In the genomic region with DNA sequence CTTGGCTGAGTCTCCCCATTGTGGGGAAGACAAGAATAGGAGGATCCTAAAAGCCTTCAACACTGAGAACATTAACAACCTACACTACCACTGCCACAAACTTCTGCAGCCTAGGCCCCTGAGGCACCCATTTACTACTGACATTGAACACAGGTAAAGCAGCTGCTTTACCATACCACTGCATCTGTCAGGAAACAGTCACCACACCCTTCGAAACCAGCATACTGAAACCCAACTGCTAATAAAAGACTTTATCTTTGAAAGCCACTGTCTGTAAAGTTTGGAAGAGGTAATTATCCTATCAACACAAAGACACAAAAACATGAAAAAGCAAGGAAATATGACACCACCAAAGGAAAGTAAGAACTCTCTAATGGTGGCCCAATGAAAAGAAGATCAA, we compare ENCODE assay signal across 12 cellular contexts. TPM values are rescaled to one million over a fixed set of nuclear protein-coding genes. Genes with fewer than 3 reads are reported as not detected.
DNase-seq lines count a peak whose midpoint lies in the region; ATAC-seq lines count a peak whose summit lies in the region.
"Had no signal": no experiment of that assay in that cellular context is flagged by ENCODE, and none has a peak within 500 bp of the region (broad histone marks: within the 10 kb centered on the region; RNA-seq: fewer than 3 reads in every experiment).

No MANE protein-coding gene starts in this region.

- intact Hi-C loops in activated CD4-positive, alpha-beta T cell treated with anti-CD3 and anti-CD28 coated beads for 36 hours (cut with DNase I, micrococcal nuclease): no loop called here

- ATAC-seq in activated CD4-positive, alpha-beta T cell treated with anti-CD3 and anti-CD28 coated beads for 36 hours: peak; percentile 51
- peak; percentile 63 for ATAC-seq in GM21526 (IDR thresholded peaks at IDR 0.05; ENCODE audit: low FRiP score, unreplicated experiment)
- ATAC-seq in HG03432 (IDR thresholded peaks at IDR 0.05; ENCODE audit: unreplicated experiment): peak; percentile 88
- ATAC-seq in memory B cell (ENCODE audit: low read depth): peak; percentile 93
- ATAC-seq: left lobe of liver had no signal

- POLR2A ChIA-PET in activated CD4-positive, alpha-beta T cell treated with anti-CD3 and anti-CD28 coated beads for 36 hours (lab: Charles Lee): no interaction called here

- peak overlapping the region; percentile 1 for H3K27ac Mint-ChIP-seq in activated CD4-positive, alpha-beta T cell treated with anti-CD3 and anti-CD28 coated beads for 36 hours
- peak overlapping the region; percentile 68 for H3K27ac Mint-ChIP-seq in memory B cell

- H3K27me3 Mint-ChIP-seq in activated CD4-positive, alpha-beta T cell treated with anti-CD3 and anti-CD28 coated beads for 36 hours: no peaks in the 10 kb centered on the region
- H3K27me3 Mint-ChIP-seq in memory B cell: no peaks in the 10 kb centered on the region

- H3K4me3 Mint-ChIP-seq in activated CD4-positive, alpha-beta T cell treated with anti-CD3 and anti-CD28 coated beads for 36 hours: no peak overlapping the region
- H3K4me3 Mint-ChIP-seq in memory B cell: peak overlapping the region; percentile 75

- peaks cover 8% of the 10 kb centered on the region for H3K9me3 Mint-ChIP-seq in activated CD4-positive, alpha-beta T cell treated with anti-CD3 and anti-CD28 coated beads for 36 hours (ENCODE audit: low read depth)
- H3K9me3 Mint-ChIP-seq in memory B cell: peaks cover 3% of the 10 kb centered on the region

- peaks cover 23% of the 10 kb centered on the region for H3K36me3 Mint-ChIP-seq in activated CD4-positive, alpha-beta T cell treated with anti-CD3 and anti-CD28 coated beads for 36 hours (ENCODE audit: low read depth)
- peaks cover 19% of the 10 kb centered on the region for H3K36me3 Mint-ChIP-seq in memory B cell

- H3K4me1 Mint-ChIP-seq in activated CD4-positive, alpha-beta T cell treated with anti-CD3 and anti-CD28 coated beads for 36 hours: peaks cover 65% of the 10 kb centered on the region
- H3K4me1 Mint-ChIP-seq in memory B cell: peaks cover 48% of the 10 kb centered on the region

- no peak for DNase-seq in activated CD4-positive, alpha-beta T cell treated with anti-CD3 and anti-CD28 coated beads for 36 hours
- DNase-seq in activated CD4-positive, alpha-beta T cell treated with anti-CD3 and anti-CD28 coated beads, Interleukin-2, amount 50 U/mL, for 1 hour: no peak
- DNase-seq in memory B cell (ENCODE audit: low spot score in 2 of 2) (no peak), iPS-NIHi7 (ENCODE audit: extremely low spot score) (no peak), NCI-H2029 (lab: John Stamatoyannopoulos, UW) (no peak), AG08396 (ENCODE audit: low spot score) (no peak)
- DNase-seq: 8988T, aorta, sigmoid colon had no signal

- CTCF ChIA-PET in activated CD4-positive, alpha-beta T cell treated with anti-CD3 and anti-CD28 coated beads for 36 hours (lab: Charles Lee): interaction anchor here (0.9 to 2.7 kb wide), 8 partner anchors 9 to 135 kb away, joined by 4 to 12 read pairs (median 5); no protein-coding TSS in a partner anchor

RNA-seq across cellular contexts. Expression of gene IFNAR1, which starts 7.4 kb away (rescaled TPM):
- 10 to 100 TPM; 21.8 to 29.6 TPM for total RNA-seq in activated CD4-positive, alpha-beta T cell treated with anti-CD3 and anti-CD28 coated beads for 36 hours
